ENCODE assay signal across 23 cellular contexts in the genomic region with DNA sequence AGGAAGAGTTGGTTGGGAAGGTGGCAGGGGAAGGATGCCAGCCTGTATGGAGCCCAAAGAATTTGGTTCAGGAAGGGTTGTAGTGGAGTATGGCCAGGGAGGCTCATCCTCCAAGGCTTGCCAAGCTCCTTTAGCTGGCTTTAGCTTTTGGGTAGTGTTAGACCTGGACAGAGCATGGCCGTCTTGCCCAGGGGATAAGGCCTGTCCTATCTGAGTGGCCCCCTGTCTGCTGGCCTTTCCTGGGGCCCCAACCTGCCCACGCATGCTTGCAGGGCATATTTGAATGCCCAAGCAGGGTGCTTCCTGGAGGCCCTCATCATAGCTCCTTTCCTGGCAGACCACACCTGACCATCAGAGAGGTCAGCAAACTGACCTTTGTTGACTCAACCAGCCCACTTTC.
A peak's percentile ranks its signal among the peaks of the same experiment; 100 is the strongest.
DNase-seq lines count a peak whose midpoint lies in the region; ATAC-seq, FAIRE-seq and TF ChIP-seq lines count a peak whose summit lies in the region.
"Had no signal": no experiment of that assay in that cellular context is flagged by ENCODE, and none has a peak within 500 bp of the region (broad histone marks: within the 10 kb centered on the region; RNA-seq: fewer than 3 reads in every experiment).

No MANE protein-coding gene starts in this region.

- H3K4me3 ChIP-seq in kidney (ENCODE audit: low read length in 2 of 2) (no peak overlapping the region), upper lobe of right lung (no peak overlapping the region)
- H3K4me3 ChIP-seq: BLaER1 had no signal

- H3K36me3 ChIP-seq in kidney (ENCODE audit: control insufficient read depth in 1 of 2, insufficient read depth in 2 of 2, low read length in 2 of 2) (no peaks in the 10 kb centered on the region), upper lobe of right lung (no peaks in the 10 kb centered on the region)
- H3K36me3 ChIP-seq: BE2C, BLaER1 had no signal

- ATAC-seq in upper lobe of right lung, result peak; percentile 21

- H3K27ac ChIP-seq in kidney (ENCODE audit: low read depth in 2 of 2, low read length in 2 of 2) (no peak overlapping the region), upper lobe of right lung (no peak overlapping the region)
- H3K27ac ChIP-seq: BLaER1 had no signal

- no peaks in the 10 kb centered on the region for H3K9me3 ChIP-seq in kidney (ENCODE audit: control insufficient read depth in 1 of 2, low read length in 2 of 2)
- no peaks in the 10 kb centered on the region for H3K9me3 ChIP-seq in upper lobe of right lung
- H3K9me3 ChIP-seq: BE2C had no signal

- H3K4me1 ChIP-seq in kidney (ENCODE audit: control insufficient read depth in 1 of 2, insufficient read depth in 1 of 2, low read depth in 1 of 2, low read length in 2 of 2) (no peaks in the 10 kb centered on the region), upper lobe of right lung (no peaks in the 10 kb centered on the region)
- H3K4me1 ChIP-seq: BE2C, BLaER1 had no signal

- no peak for TF ChIP-seq CTCF in kidney (IDR thresholded peaks at IDR 0.05; ENCODE audit: borderline replicate concordance, extremely low read depth, insufficient read depth)
- TF ChIP-seq CTCF in upper lobe of right lung (IDR thresholded peaks at IDR 0.05), result no peak

- H3K27me3 ChIP-seq in upper lobe of right lung, result no peaks in the 10 kb centered on the region
- H3K27me3 ChIP-seq: BE2C, BLaER1 had no signal

- DNase-seq in kidney, result peak; percentile 48
- peak; percentile 76 for DNase-seq in mesenteric fat pad (ENCODE audit: low spot score)
- no peak for DNase-seq in upper lobe of right lung
- DNase-seq in SIG-M5 treated with dmso at 0.1 percent for 504 hours (lab: John Stamatoyannopoulos, UW; ENCODE audit: unreplicated experiment), result no peak
- DNase-seq in retina, result no peak
- DNase-seq: 8988T; ACHN; BE2C; C1 segment of cervical spinal cord; CD4-positive, CD25-positive, alpha-beta regulatory T cell; CD8-positive, alpha-beta memory T cell; COR-L47; DMS 273 treated with DMSO at 0.1 percent for 48 hours; DMS153; DMS53; DMS79; DND-41; EL; GF-D8 had no signal

- no peak overlapping the region for H3K9ac ChIP-seq in kidney (ENCODE audit: low read length in 2 of 2)
- H3K9ac ChIP-seq: BLaER1 had no signal

- FAIRE-seq in kidney (lab: Jason Lieb, UNC), result no peak
- FAIRE-seq: A204.1, GM12891, GM19239 had no signal

- intact Hi-C loops in kidney (cut with DNase I) (no loop called here), upper lobe of right lung (cut with DNase I) (no loop called here)

Comparison
In these comparisons a context has a peak if more than half of its experiments do, and no peak if none do; other contexts are left out.
1. DNase-seq: peak in kidney (single experiment) and mesenteric fat pad (single experiment); none in upper lobe of right lung (single experiment), SIG-M5 treated with dmso at 0.1 percent for 504 hours (single experiment) and retina (single experiment).